In genomic region chr4:18063079-18063478, GRCh38 we compare ENCODE assay signal across 3 cellular contexts.
TF ChIP-seq lines count a peak whose summit lies in the region.

No MANE protein-coding gene starts in this region.

TF ChIP-seq in HepG2, 621 proteins besides CTCF, POLR2A, EP300 and RAD21:
- TF ChIP-seq ZNF800 (CRISPR knock-in tag; IDR thresholded peaks at IDR 0.05) (no peak), ZNF317 (CRISPR knock-in tag; IDR thresholded peaks at IDR 0.05) (peak; percentile 98)

TF ChIP-seq in HEK293, 187 proteins besides CTCF, POLR2A, EP300 and RAD21:
- peak; percentile 48; the same call in 1 of the 2 replicates for TF ChIP-seq TRIM28 (IDR thresholded peaks at IDR 0.05; ENCODE audit: borderline replicate concordance, low read length)
- no peak for TF ChIP-seq ZNF843 (tag by site-specific recombination; IDR thresholded peaks at IDR 0.05)

TF ChIP-seq in K562, 482 proteins besides CTCF, POLR2A, EP300 and RAD21:
- TF ChIP-seq TRIM28 (IDR thresholded peaks at IDR 0.05) = peak; percentile 86
- TF ChIP-seq ZNF277 (CRISPR knock-in tag; IDR thresholded peaks at IDR 0.05; ENCODE audit: borderline replicate concordance) = no peak
- no peak for TF ChIP-seq NR2C2 (CRISPR knock-in tag; IDR thresholded peaks at IDR 0.05)
- TF ChIP-seq NR2C2 (tag; IDR thresholded peaks at IDR 0.05) = peak; percentile 41; the same call in 1 of the 2 replicates
- no peak for TF ChIP-seq PML (IDR thresholded peaks at IDR 0.05; ENCODE audit: low read length)
- TF ChIP-seq HCFC1 (IDR thresholded peaks at IDR 0.05; ENCODE audit: low read depth, low read length) = no peak
- no peak for TF ChIP-seq ZNF318 (IDR thresholded peaks at IDR 0.05; ENCODE audit: borderline replicate concordance in 1 of 2, low read depth in 1 of 2)
- TF ChIP-seq ZNF644 (tag; IDR thresholded peaks at IDR 0.05; ENCODE audit: low read depth) = no peak
- peak; percentile 16 for TF ChIP-seq DACH1 (IDR thresholded peaks at IDR 0.05; ENCODE audit: partially characterized antibody)
- peak; percentile 81; the same call in 1 of the 2 replicates for TF ChIP-seq CBX5 (IDR thresholded peaks at IDR 0.05; ENCODE audit: borderline replicate concordance, low read depth)
- TF ChIP-seq CBX3 (IDR thresholded peaks at IDR 0.05; ENCODE audit: borderline replicate concordance in 1 of 2, low read length in 2 of 2) = peak in 1 of 2 experiments; percentile 94; a peak in 2 of 3 replicates
- 0 out of 2 replicates have a peak, but pooled peaks have one; percentile 18 for TF ChIP-seq NR2C1 (IDR thresholded peaks at IDR 0.05)
- TF ChIP-seq NR2C1 (tag; IDR thresholded peaks at IDR 0.05) = peak; percentile 44; the same call in 1 of the 2 replicates
- no peak for TF ChIP-seq ZNF354B (CRISPR knock-in tag; IDR thresholded peaks at IDR 0.05)
